17 cellular contexts compared by ENCODE assay signal in genomic region chr7:74684473-74684872, GRCh38. TPM values are rescaled to one million over a fixed set of nuclear protein-coding genes. Genes with fewer than 3 reads are reported as not detected.
DNase-seq lines count a peak whose midpoint lies in the region; ATAC-seq and TF ChIP-seq lines count a peak whose summit lies in the region.
"Had no signal": no experiment of that assay in that cellular context is flagged by ENCODE, and none has a peak within 500 bp of the region (broad histone marks: within the 10 kb centered on the region; RNA-seq: fewer than 3 reads in every experiment).

No MANE protein-coding gene starts in this region.

- no peak for TF ChIP-seq CTCF in foreskin fibroblast (IDR thresholded peaks at IDR 0.05; ENCODE audit: low read depth, low read length)

- H3K4me3 ChIP-seq in foreskin fibroblast (ENCODE audit: low read depth in 1 of 2, low read length in 2 of 2) = no peak overlapping the region

- H3K27ac Mint-ChIP-seq in activated naive CD4-positive, alpha-beta T cell treated with anti-CD3 and anti-CD28 coated beads, Interleukin-2, amount 50 U/mL, for 72 hours = peak overlapping the region; percentile 16 to 68
- H3K27ac Mint-ChIP-seq in T-helper 17 cell = peak overlapping the region; percentile 81
- H3K27ac Mint-ChIP-seq in memory B cell = peak overlapping the region; percentile 14

- H3K27me3 Mint-ChIP-seq in T-helper 17 cell (no peaks in the 10 kb centered on the region), memory B cell (no peaks in the 10 kb centered on the region)

- peaks cover 29% of the 10 kb centered on the region for H3K4me1 Mint-ChIP-seq in T-helper 17 cell
- peaks cover 15% of the 10 kb centered on the region for H3K4me1 Mint-ChIP-seq in memory B cell

- peaks cover 0 to 6% of the 10 kb centered on the region in 2 donors for H3K9me3 Mint-ChIP-seq in activated naive CD4-positive, alpha-beta T cell treated with anti-CD3 and anti-CD28 coated beads, Interleukin-2, amount 50 U/mL, for 72 hours
- no peaks in the 10 kb centered on the region for H3K9me3 Mint-ChIP-seq in memory B cell

- no peaks in the 10 kb centered on the region for H3K9me3 ChIP-seq in T-helper 17 cell (ENCODE audit: control insufficient read depth, low read length, poor library complexity, severe bottlenecking)

- ATAC-seq in activated naive CD4-positive, alpha-beta T cell treated with anti-CD3 and anti-CD28 coated beads, Interleukin-2, amount 50 U/mL, for 72 hours = no peak
- ATAC-seq in T-helper 17 cell = no peak
- ATAC-seq in memory B cell (ENCODE audit: low read depth) = no peak
- ATAC-seq: PC-3 had no signal

- H3K4me3 Mint-ChIP-seq in T-helper 17 cell (no peak overlapping the region), memory B cell (no peak overlapping the region)

- peaks cover 0 to 14% of the 10 kb centered on the region in 2 donors for H3K36me3 Mint-ChIP-seq in activated naive CD4-positive, alpha-beta T cell treated with anti-CD3 and anti-CD28 coated beads, Interleukin-2, amount 50 U/mL, for 72 hours
- H3K36me3 Mint-ChIP-seq in T-helper 17 cell (ENCODE audit: low read depth) (no peaks in the 10 kb centered on the region), memory B cell (peaks cover 4% of the 10 kb centered on the region)

- no peak for DNase-seq in activated naive CD4-positive, alpha-beta T cell treated with anti-CD3 and anti-CD28 coated beads, Interleukin-2, amount 50 U/mL, for 72 hours (ENCODE audit: low spot score in 2 of 2)
- no peak for DNase-seq in activated naive CD4-positive, alpha-beta T cell treated with anti-CD3 and anti-CD28 coated beads, Interleukin-2, amount 50 U/mL, for 16 hours
- DNase-seq in T-helper 17 cell (no peak), memory B cell (ENCODE audit: low spot score in 2 of 2) (no peak), ecto neural progenitor cell (ENCODE audit: low spot score) (no peak), cerebellum (ENCODE audit: low spot score) (no peak), foreskin fibroblast (no peak)
- DNase-seq: DMS 273 treated with DMSO at 0.1 percent for 48 hours, DND-41, HCEC 1CT, IMR-90, NCI-H1092, NCI-H1436 treated with DMSO at 0.1 percent for 48 hours, NCI-H2029 treated with DMSO at 0.1 percent for 48 hours, NCI-H2171, NCI-H526, PC-3 had no signal

RNA-seq across cellular contexts. Expression of gene GTF2I, which starts 27.0 kb away (rescaled TPM):
- total RNA-seq in activated naive CD4-positive, alpha-beta T cell treated with anti-CD3 and anti-CD28 coated beads, Interleukin-2, amount 50 U/mL, for 72 hours = 100 to 1,000 TPM; 127 to 178 TPM
- total RNA-seq in T-helper 17 cell = 100 to 1,000 TPM; 127 to 141 TPM
- total RNA-seq in cerebellum = 328 TPM

Comparison
In these comparisons a context has a peak if more than half of its experiments do, and no peak if none do; other contexts are left out.
1. H3K27ac Mint-ChIP-seq: peak in every context shown above with its lines; median percentile 81 in T-helper 17 cell; 42 in activated naive CD4-positive, alpha-beta T cell treated with anti-CD3 and anti-CD28 coated beads, Interleukin-2, amount 50 U/mL, for 72 hours; 14 in memory B cell.